2 cellular contexts compared by ENCODE assay signal in the genomic region with DNA sequence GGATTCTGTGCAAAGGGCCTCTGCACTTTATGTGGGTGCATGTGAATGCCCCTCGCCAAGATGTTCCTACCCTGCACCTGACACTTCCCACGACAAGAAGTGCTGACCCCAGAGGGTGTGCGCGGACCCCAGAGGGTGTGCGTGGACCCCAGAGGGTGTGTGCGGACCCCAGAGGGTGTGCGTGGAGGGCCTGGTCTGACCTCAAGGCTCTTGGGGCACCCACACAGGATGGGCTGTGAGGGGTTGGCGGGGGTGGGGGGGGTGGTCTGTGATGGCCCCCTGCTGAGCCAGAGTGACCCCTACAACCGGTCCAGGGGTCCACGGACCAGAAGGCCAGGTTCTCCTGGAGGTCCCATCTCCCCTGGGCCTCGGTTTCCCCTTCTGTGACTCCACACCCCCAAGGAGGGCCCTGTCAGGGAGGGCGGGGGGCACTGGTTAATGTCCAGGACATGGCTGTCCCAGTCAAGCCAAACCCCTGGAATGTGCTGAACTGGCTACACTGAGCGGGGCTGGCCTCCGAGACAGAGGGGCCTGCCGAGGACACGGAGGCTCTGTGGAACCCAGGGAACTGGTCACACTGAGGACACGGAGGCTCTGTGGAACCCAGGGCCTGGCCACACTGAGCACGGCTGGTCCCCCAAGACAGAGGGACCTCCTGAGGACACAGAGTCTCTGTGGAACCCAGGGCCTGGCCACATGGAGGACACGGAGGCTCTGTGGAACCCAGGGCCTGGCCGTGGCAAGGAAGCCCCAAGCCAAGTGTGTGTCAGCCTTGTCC.
TF ChIP-seq lines count a peak whose summit lies in the region.

No MANE protein-coding gene starts in this region.

TF ChIP-seq in GM12891, 5 proteins besides CTCF, POLR2A, EP300 and RAD21:
- no peak for TF ChIP-seq SPI1 (IDR thresholded peaks at IDR 0.05; ENCODE audit: low read depth, low read length)
- TF ChIP-seq POLR2AphosphoS5 (IDR thresholded peaks at IDR 0.05; ENCODE audit: low read depth, low read length) = no peak
- TF ChIP-seq TAF1 (IDR thresholded peaks at IDR 0.05; ENCODE audit: low read depth, low read length) = no peak
- TF ChIP-seq POU2F2 (IDR thresholded peaks at IDR 0.05; ENCODE audit: low read depth, low read length) = no peak
- TF ChIP-seq PAX5 (IDR thresholded peaks at IDR 0.05; ENCODE audit: insufficient read depth, low read length, severe bottlenecking) = no peak

TF ChIP-seq in H1, 55 proteins besides CTCF, POLR2A, EP300 and RAD21:
- TF ChIP-seq SRF (IDR thresholded peaks at IDR 0.05; ENCODE audit: low read depth, low read length) (no peak), SP2 (IDR thresholded peaks at IDR 0.05; ENCODE audit: low read length) (no peak), CBX5 (IDR thresholded peaks at IDR 0.05; ENCODE audit: low read depth, low read length) (no peak), EGR1 (IDR thresholded peaks at IDR 0.05; ENCODE audit: borderline replicate concordance, low read depth, low read length) (no peak), TAF7 (optimal IDR thresholded peaks at IDR 0.05; ENCODE audit: borderline replicate concordance, low read depth, low read length) (no peak)
- TF ChIP-seq, protein P1, sequence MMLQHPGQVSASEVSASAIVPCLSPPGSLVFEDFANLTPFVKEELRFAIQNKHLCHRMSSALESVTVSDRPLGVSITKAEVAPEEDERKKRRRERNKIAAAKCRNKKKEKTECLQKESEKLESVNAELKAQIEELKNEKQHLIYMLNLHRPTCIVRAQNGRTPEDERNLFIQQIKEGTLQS (IDR thresholded peaks at IDR 0.05; ENCODE audit: insufficient read depth, low read depth, low read length) = no peak
- TF ChIP-seq, protein P2, sequence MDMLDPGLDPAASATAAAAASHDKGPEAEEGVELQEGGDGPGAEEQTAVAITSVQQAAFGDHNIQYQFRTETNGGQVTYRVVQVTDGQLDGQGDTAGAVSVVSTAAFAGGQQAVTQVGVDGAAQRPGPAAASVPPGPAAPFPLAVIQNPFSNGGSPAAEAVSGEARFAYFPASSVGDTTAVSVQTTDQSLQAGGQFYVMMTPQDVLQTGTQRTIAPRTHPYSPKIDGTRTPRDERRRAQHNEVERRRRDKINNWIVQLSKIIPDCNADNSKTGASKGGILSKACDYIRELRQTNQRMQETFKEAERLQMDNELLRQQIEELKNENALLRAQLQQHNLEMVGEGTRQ (IDR thresholded peaks at IDR 0.05; ENCODE audit: low read length) = no peak
